In the genomic region with DNA sequence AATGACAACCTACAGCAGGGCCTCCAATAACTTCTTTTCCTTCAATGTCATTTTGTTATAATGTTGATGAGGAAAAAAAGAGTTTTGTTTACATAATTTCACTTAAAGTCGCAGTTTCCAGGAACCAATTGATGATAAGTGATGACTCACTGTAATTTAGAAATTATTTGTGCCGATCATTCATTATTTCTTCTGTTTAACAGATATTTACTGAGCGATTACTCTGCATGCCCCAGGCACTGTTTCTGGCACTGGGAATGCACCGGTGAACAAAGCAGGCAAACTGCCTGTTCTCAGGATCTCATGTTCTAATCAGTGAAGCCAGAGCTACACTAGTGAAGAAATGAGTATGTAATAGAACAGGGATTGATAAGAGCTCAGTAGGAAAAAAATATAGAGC, we compare ENCODE assay signal across 2 cellular contexts.
TF ChIP-seq lines count a peak whose summit lies in the region.

No MANE protein-coding gene starts in this region.

TF ChIP-seq in SK-N-SH treated with all-trans-retinoic acid at 6 μM for 48 hours, 23 proteins besides CTCF, POLR2A, EP300 and RAD21 (continued from another document):
- TF ChIP-seq, protein P1, sequence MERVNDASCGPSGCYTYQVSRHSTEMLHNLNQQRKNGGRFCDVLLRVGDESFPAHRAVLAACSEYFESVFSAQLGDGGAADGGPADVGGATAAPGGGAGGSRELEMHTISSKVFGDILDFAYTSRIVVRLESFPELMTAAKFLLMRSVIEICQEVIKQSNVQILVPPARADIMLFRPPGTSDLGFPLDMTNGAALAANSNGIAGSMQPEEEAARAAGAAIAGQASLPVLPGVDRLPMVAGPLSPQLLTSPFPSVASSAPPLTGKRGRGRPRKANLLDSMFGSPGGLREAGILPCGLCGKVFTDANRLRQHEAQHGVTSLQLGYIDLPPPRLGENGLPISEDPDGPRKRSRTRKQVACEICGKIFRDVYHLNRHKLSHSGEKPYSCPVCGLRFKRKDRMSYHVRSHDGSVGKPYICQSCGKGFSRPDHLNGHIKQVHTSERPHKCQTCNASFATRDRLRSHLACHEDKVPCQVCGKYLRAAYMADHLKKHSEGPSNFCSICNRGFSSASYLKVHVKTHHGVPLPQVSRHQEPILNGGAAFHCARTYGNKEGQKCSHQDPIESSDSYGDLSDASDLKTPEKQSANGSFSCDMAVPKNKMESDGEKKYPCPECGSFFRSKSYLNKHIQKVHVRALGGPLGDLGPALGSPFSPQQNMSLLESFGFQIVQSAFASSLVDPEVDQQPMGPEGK (CRISPR knock-in tag; IDR thresholded peaks at IDR 0.05; ENCODE audit: borderline replicate concordance) = no peak
- TF ChIP-seq GLIS3 (CRISPR knock-in tag; IDR thresholded peaks at IDR 0.05) = no peak
- TF ChIP-seq ARNTL (CRISPR knock-in tag; IDR thresholded peaks at IDR 0.05; ENCODE audit: borderline replicate concordance, low read depth) = no peak
- no peak for TF ChIP-seq OSR1 (CRISPR knock-in tag; IDR thresholded peaks at IDR 0.05)
- no peak for TF ChIP-seq ZNF565 (CRISPR knock-in tag; conservative IDR thresholded peaks at IDR 0.05; ENCODE audit: low read depth)
- no peak for TF ChIP-seq ZNF70 (CRISPR knock-in tag; IDR thresholded peaks at IDR 0.05)
- TF ChIP-seq, protein P2, sequence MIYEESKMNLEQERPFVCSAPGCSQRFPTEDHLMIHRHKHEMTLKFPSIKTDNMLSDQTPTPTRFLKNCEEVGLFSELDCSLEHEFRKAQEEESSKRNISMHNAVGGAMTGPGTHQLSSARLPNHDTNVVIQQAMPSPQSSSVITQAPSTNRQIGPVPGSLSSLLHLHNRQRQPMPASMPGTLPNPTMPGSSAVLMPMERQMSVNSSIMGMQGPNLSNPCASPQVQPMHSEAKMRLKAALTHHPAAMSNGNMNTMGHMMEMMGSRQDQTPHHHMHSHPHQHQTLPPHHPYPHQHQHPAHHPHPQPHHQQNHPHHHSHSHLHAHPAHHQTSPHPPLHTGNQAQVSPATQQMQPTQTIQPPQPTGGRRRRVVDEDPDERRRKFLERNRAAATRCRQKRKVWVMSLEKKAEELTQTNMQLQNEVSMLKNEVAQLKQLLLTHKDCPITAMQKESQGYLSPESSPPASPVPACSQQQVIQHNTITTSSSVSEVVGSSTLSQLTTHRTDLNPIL (CRISPR knock-in tag; IDR thresholded peaks at IDR 0.05; ENCODE audit: low read depth) = no peak
- no peak for TF ChIP-seq PPARA (CRISPR knock-in tag; IDR thresholded peaks at IDR 0.05; ENCODE audit: borderline replicate concordance)
- TF ChIP-seq TOX (CRISPR knock-in tag; IDR thresholded peaks at IDR 0.05; ENCODE audit: borderline replicate concordance) = no peak
- TF ChIP-seq RARB (CRISPR knock-in tag; IDR thresholded peaks at IDR 0.05) = no peak
- no peak for TF ChIP-seq BACH2 (CRISPR knock-in tag; IDR thresholded peaks at IDR 0.05; ENCODE audit: borderline replicate concordance)
- TF ChIP-seq, protein P3, sequence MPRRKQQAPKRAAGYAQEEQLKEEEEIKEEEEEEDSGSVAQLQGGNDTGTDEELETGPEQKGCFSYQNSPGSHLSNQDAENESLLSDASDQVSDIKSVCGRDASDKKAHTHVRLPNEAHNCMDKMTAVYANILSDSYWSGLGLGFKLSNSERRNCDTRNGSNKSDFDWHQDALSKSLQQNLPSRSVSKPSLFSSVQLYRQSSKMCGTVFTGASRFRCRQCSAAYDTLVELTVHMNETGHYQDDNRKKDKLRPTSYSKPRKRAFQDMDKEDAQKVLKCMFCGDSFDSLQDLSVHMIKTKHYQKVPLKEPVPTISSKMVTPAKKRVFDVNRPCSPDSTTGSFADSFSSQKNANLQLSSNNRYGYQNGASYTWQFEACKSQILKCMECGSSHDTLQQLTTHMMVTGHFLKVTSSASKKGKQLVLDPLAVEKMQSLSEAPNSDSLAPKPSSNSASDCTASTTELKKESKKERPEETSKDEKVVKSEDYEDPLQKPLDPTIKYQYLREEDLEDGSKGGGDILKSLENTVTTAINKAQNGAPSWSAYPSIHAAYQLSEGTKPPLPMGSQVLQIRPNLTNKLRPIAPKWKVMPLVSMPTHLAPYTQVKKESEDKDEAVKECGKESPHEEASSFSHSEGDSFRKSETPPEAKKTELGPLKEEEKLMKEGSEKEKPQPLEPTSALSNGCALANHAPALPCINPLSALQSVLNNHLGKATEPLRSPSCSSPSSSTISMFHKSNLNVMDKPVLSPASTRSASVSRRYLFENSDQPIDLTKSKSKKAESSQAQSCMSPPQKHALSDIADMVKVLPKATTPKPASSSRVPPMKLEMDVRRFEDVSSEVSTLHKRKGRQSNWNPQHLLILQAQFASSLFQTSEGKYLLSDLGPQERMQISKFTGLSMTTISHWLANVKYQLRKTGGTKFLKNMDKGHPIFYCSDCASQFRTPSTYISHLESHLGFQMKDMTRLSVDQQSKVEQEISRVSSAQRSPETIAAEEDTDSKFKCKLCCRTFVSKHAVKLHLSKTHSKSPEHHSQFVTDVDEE (CRISPR knock-in tag; IDR thresholded peaks at IDR 0.05) = no peak
- TF ChIP-seq ISL1 (CRISPR knock-in tag; IDR thresholded peaks at IDR 0.05) = no peak
- no peak for TF ChIP-seq TCF4 (CRISPR knock-in tag; IDR thresholded peaks at IDR 0.05; ENCODE audit: borderline replicate concordance)
- TF ChIP-seq ZNF8 (CRISPR knock-in tag; IDR thresholded peaks at IDR 0.05) = no peak
TF ChIP-seq in SK-N-SH treated with all-trans-retinoic acid at 6 μM for 48 hours: peak in this region for 0.

TF ChIP-seq in K562, 482 proteins besides CTCF, POLR2A, EP300 and RAD21 (continued from another document):
- TF ChIP-seq, protein P4, sequence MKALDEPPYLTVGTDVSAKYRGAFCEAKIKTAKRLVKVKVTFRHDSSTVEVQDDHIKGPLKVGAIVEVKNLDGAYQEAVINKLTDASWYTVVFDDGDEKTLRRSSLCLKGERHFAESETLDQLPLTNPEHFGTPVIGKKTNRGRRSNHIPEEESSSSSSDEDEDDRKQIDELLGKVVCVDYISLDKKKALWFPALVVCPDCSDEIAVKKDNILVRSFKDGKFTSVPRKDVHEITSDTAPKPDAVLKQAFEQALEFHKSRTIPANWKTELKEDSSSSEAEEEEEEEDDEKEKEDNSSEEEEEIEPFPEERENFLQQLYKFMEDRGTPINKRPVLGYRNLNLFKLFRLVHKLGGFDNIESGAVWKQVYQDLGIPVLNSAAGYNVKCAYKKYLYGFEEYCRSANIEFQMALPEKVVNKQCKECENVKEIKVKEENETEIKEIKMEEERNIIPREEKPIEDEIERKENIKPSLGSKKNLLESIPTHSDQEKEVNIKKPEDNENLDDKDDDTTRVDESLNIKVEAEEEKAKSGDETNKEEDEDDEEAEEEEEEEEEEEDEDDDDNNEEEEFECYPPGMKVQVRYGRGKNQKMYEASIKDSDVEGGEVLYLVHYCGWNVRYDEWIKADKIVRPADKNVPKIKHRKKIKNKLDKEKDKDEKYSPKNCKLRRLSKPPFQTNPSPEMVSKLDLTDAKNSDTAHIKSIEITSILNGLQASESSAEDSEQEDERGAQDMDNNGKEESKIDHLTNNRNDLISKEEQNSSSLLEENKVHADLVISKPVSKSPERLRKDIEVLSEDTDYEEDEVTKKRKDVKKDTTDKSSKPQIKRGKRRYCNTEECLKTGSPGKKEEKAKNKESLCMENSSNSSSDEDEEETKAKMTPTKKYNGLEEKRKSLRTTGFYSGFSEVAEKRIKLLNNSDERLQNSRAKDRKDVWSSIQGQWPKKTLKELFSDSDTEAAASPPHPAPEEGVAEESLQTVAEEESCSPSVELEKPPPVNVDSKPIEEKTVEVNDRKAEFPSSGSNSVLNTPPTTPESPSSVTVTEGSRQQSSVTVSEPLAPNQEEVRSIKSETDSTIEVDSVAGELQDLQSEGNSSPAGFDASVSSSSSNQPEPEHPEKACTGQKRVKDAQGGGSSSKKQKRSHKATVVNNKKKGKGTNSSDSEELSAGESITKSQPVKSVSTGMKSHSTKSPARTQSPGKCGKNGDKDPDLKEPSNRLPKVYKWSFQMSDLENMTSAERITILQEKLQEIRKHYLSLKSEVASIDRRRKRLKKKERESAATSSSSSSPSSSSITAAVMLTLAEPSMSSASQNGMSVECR (CRISPR knock-in tag; IDR thresholded peaks at IDR 0.05) = no peak
- TF ChIP-seq, protein P5, sequence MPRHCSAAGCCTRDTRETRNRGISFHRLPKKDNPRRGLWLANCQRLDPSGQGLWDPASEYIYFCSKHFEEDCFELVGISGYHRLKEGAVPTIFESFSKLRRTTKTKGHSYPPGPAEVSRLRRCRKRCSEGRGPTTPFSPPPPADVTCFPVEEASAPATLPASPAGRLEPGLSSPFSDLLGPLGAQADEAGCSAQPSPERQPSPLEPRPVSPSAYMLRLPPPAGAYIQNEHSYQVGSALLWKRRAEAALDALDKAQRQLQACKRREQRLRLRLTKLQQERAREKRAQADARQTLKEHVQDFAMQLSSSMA (CRISPR knock-in tag; IDR thresholded peaks at IDR 0.05) = no peak
